8 cellular contexts compared by ENCODE assay signal in genomic region chr2:97996679-97997078, GRCh38. TPM values are rescaled to one million over a fixed set of nuclear protein-coding genes. Genes with fewer than 3 reads are reported as not detected.
DNase-seq lines count a peak whose midpoint lies in the region; ATAC-seq and TF ChIP-seq lines count a peak whose summit lies in the region.

No MANE protein-coding gene starts in this region.

- ATAC-seq in activated CD8-positive, alpha-beta T cell treated with anti-CD3 and anti-CD28 coated beads for 36 hours, result no peak

- H3K4me2 ChIP-seq in hepatocyte (peak overlapping the region; percentile 78), smooth muscle cell (peak overlapping the region; percentile 95)

- no peaks in the 10 kb centered on the region for H3K27me3 ChIP-seq in hepatocyte
- no peaks in the 10 kb centered on the region for H3K27me3 ChIP-seq in smooth muscle cell (ENCODE audit: low read depth)

- H3K4me1 ChIP-seq in hepatocyte (ENCODE audit: insufficient read depth), result peaks cover 22% of the 10 kb centered on the region
- H3K4me1 ChIP-seq in smooth muscle cell (ENCODE audit: low read depth), result peaks cover 19% of the 10 kb centered on the region

- no peak for TF ChIP-seq CTCF in HFF-Myc (IDR thresholded peaks at IDR 0.05; ENCODE audit: low read depth, low read length, missing control alignments)
- TF ChIP-seq CTCF in activated CD8-positive, alpha-beta T cell treated with anti-CD3 and anti-CD28 coated beads for 36 hours (IDR thresholded peaks at IDR 0.05), result no peak
- TF ChIP-seq CTCF in hepatocyte (IDR thresholded peaks at IDR 0.05; ENCODE audit: poor library complexity), result no peak
- TF ChIP-seq CTCF in smooth muscle cell (IDR thresholded peaks at IDR 0.05; ENCODE audit: borderline replicate concordance, insufficient read depth, poor library complexity, severe bottlenecking), result no peak

- intact Hi-C loops in activated CD8-positive, alpha-beta T cell treated with anti-CD3 and anti-CD28 coated beads for 36 hours (cut with micrococcal nuclease), result loop anchor here (5.0 to 10.0 kb wide), 2 partner anchors 142 to 189 kb away; no protein-coding TSS in a partner anchor

- H3K4me3 ChIP-seq in HFF-Myc (replicated peaks; ENCODE audit: low read depth, low read length), result peak overlapping the region; percentile 88
- H3K4me3 ChIP-seq in hepatocyte, result peak overlapping the region; percentile 24
- peak overlapping the region; percentile 95 for H3K4me3 ChIP-seq in smooth muscle cell

- H3K79me2 ChIP-seq in hepatocyte, result peaks cover 33% of the 10 kb centered on the region
- H3K79me2 ChIP-seq in smooth muscle cell (ENCODE audit: low read depth), result peaks cover 34% of the 10 kb centered on the region

- H3K4me3 Mint-ChIP-seq in activated CD8-positive, alpha-beta T cell treated with anti-CD3 and anti-CD28 coated beads for 36 hours, result peak overlapping the region; percentile 74

- peak overlapping the region; percentile 100 for H3K27ac ChIP-seq in hepatocyte
- H3K27ac ChIP-seq in smooth muscle cell (ENCODE audit: low read depth), result peak overlapping the region; percentile 95

- CTCF ChIA-PET in activated CD8-positive, alpha-beta T cell treated with anti-CD3 and anti-CD28 coated beads for 36 hours (lab: Charles Lee), result interaction anchor here (0.9 kb wide), 1 partner anchor 189 kb away, joined by 3 read pairs; no protein-coding TSS in a partner anchor

- peaks cover 23% of the 10 kb centered on the region for H3K4me1 Mint-ChIP-seq in activated CD8-positive, alpha-beta T cell treated with anti-CD3 and anti-CD28 coated beads for 36 hours (ENCODE audit: low read depth)

- H3K36me3 Mint-ChIP-seq in activated CD8-positive, alpha-beta T cell treated with anti-CD3 and anti-CD28 coated beads for 36 hours (ENCODE audit: low read depth), result no peaks in the 10 kb centered on the region

- H2AFZ ChIP-seq in hepatocyte (peak overlapping the region; percentile 98), smooth muscle cell (ENCODE audit: low read depth) (peak overlapping the region; percentile 90)

- no peak for DNase-seq in HFF-Myc (ENCODE audit: extremely low read depth, low read depth)
- no peak for DNase-seq in activated CD8-positive, alpha-beta T cell treated with anti-CD3 and anti-CD28 coated beads for 36 hours
- no peak for DNase-seq in hepatocyte (ENCODE audit: low spot score)
- no peak for DNase-seq in smooth muscle cell (lab: John Stamatoyannopoulos, UW; ENCODE audit: unreplicated experiment)
- no peak for DNase-seq in stimulated activated CD8-positive, alpha-beta memory T cell treated with anti-CD3 and anti-CD28 coated beads, Interleukin-4, amount 100 ng/mL, for 48 hours
- DNase-seq in DMS153 (lab: John Stamatoyannopoulos, UW), result no peak
- DNase-seq in hippocampal formation (lab: John Stamatoyannopoulos, UW), result no peak
- DNase-seq in amniotic stem cell (lab: John Stamatoyannopoulos, UW), result no peak

- H4K20me1 ChIP-seq in hepatocyte (ENCODE audit: insufficient read depth, poor library complexity, severe bottlenecking) (peaks cover 19% of the 10 kb centered on the region), smooth muscle cell (ENCODE audit: low read depth) (peaks cover 28% of the 10 kb centered on the region)

- no peak overlapping the region for H3K9ac ChIP-seq in smooth muscle cell (ENCODE audit: low read depth)

- H3K9me2 ChIP-seq in hepatocyte (replicated peaks; ENCODE audit: insufficient read depth), result no peaks in the 10 kb centered on the region

- no peaks in the 10 kb centered on the region for H3K9me3 Mint-ChIP-seq in activated CD8-positive, alpha-beta T cell treated with anti-CD3 and anti-CD28 coated beads for 36 hours

- H3K9me3 ChIP-seq in hepatocyte (ENCODE audit: low read depth) (no peaks in the 10 kb centered on the region), smooth muscle cell (replicated peaks; ENCODE audit: low read depth) (no peaks in the 10 kb centered on the region)

- POLR2A ChIA-PET in activated CD8-positive, alpha-beta T cell treated with anti-CD3 and anti-CD28 coated beads for 36 hours (lab: Charles Lee), result interaction anchor here (0.5 to 1.4 kb wide), 6 partner anchors 10 to 450 kb away, joined by 3 to 7 read pairs (median 3); no protein-coding TSS in a partner anchor

- no peaks in the 10 kb centered on the region for H3F3A ChIP-seq in smooth muscle cell (ENCODE audit: low read depth)

- H3K27ac Mint-ChIP-seq in activated CD8-positive, alpha-beta T cell treated with anti-CD3 and anti-CD28 coated beads for 36 hours, result peak overlapping the region; percentile 88

- no peaks in the 10 kb centered on the region for H3K27me3 Mint-ChIP-seq in activated CD8-positive, alpha-beta T cell treated with anti-CD3 and anti-CD28 coated beads for 36 hours

- WGBS in hepatocyte (ENCODE audit: low lambda C conversion rate, missing lambda C conversion rate), result 93% methylated on average over 19 of the region's 19 CpGs
- 93% methylated on average over 19 of the region's 19 CpGs for WGBS in smooth muscle cell (ENCODE audit: low lambda C conversion rate)

- H3K36me3 ChIP-seq in hepatocyte (replicated peaks; ENCODE audit: insufficient read depth, low read depth) (no peaks in the 10 kb centered on the region), smooth muscle cell (ENCODE audit: low read depth) (no peaks in the 10 kb centered on the region)

RNA-seq across cellular contexts. Expression of gene TMEM131, which starts 0.9 kb away (rescaled TPM):
- total RNA-seq in activated CD8-positive, alpha-beta T cell treated with anti-CD3 and anti-CD28 coated beads for 36 hours, result 10 to 100 TPM; 24.2 to 27.4 TPM
- 36.9 and 42.1 TPM in 2 replicates for total RNA-seq in hepatocyte
- polyA plus RNA-seq in hepatocyte, result 17.5 and 21.1 TPM in 2 replicates
- 32.3 and 39.0 TPM in 2 replicates for total RNA-seq in smooth muscle cell
- 16.7 and 20.6 TPM in 2 replicates for polyA plus RNA-seq in smooth muscle cell

Comparison
In these comparisons a context has a peak if more than half of its experiments do, and no peak if none do; other contexts are left out.
1. H3K4me3 ChIP-seq: peak in every context shown above with its lines; median percentile 95 in smooth muscle cell; 88 in HFF-Myc; 24 in hepatocyte.